ENCODE assay signal across 13 cellular contexts in the genomic region with DNA sequence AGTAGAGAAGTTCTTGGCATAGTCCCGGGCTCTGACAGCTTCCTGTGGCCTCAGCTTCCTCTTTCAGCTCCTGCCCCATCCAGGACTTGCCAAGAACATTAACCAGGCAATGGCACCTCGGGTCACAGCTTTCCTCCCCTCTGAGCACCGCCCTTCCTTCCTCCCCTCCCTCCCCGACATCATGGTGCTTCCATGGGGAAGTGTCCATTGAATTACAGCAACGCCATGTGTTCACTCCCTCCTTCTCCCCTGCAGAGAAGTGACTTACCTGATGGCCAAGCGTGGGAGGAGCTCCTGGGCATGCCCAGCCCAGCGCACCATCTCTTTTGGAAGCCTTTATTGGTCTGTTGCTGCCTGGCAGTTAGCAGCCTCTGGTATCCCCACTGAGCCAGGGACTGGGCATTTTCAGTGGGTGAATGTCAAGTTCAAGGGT. TPM values are rescaled to one million over a fixed set of nuclear protein-coding genes. Genes with fewer than 3 reads are reported as not detected.
DNase-seq lines count a peak whose midpoint lies in the region; ATAC-seq and TF ChIP-seq lines count a peak whose summit lies in the region.
"Had no signal": no experiment of that assay in that cellular context is flagged by ENCODE, and none has a peak within 500 bp of the region (broad histone marks: within the 10 kb centered on the region; RNA-seq: fewer than 3 reads in every experiment).

No MANE protein-coding gene starts in this region.

- H3K4me3 Mint-ChIP-seq in GM23338: no peak overlapping the region
- no peak overlapping the region for H3K4me3 Mint-ChIP-seq in natural killer cell
- H3K4me3 Mint-ChIP-seq: CD8-positive, alpha-beta T cell; HFFc6; naive thymus-derived CD8-positive, alpha-beta T cell had no signal

- H3K27me3 Mint-ChIP-seq in GM23338 (ENCODE audit: insufficient read depth, low read depth, poor library complexity) (peaks cover 1% of the 10 kb centered on the region), natural killer cell (ENCODE audit: low read depth in 2 of 2) (peaks cover 16 to 19% of the 10 kb centered on the region in 2 donors)

- no peak for ATAC-seq in GM23338
- peak; percentile 94 for ATAC-seq in left ventricle myocardium superior
- peak in 3 of 4 donors; percentile 25 to 72 (median 62) for ATAC-seq in psoas muscle
- no peak for ATAC-seq in GM21447 (IDR thresholded peaks at IDR 0.05; ENCODE audit: unreplicated experiment)
- no peak for ATAC-seq in GM18873 (IDR thresholded peaks at IDR 0.05; ENCODE audit: low FRiP score, unreplicated experiment)
- no peak for ATAC-seq in natural killer cell
- ATAC-seq: CD8-positive, alpha-beta T cell; naive thymus-derived CD8-positive, alpha-beta T cell had no signal

- H3K27me3 ChIP-seq in GM23338 (ENCODE audit: insufficient read depth): no peaks in the 10 kb centered on the region
- no peaks in the 10 kb centered on the region for H3K27me3 ChIP-seq in psoas muscle (ENCODE audit: insufficient read depth in 3 of 3, low read length in 2 of 3)

- H3K9me3 Mint-ChIP-seq in GM23338 (no peaks in the 10 kb centered on the region), natural killer cell (no peaks in the 10 kb centered on the region)
- H3K9me3 Mint-ChIP-seq: CD8-positive, alpha-beta T cell; HFFc6; naive thymus-derived CD8-positive, alpha-beta T cell had no signal

- H3K36me3 Mint-ChIP-seq in GM23338 (ENCODE audit: low read depth): no peaks in the 10 kb centered on the region
- no peaks in the 10 kb centered on the region for H3K36me3 Mint-ChIP-seq in natural killer cell
- H3K36me3 Mint-ChIP-seq: CD8-positive, alpha-beta T cell; naive thymus-derived CD8-positive, alpha-beta T cell had no signal

- H3K4me3 ChIP-seq in GM23338 (no peak overlapping the region), psoas muscle (no peak overlapping the region)

- H3K36me3 ChIP-seq in GM23338 (ENCODE audit: insufficient read depth) (no peaks in the 10 kb centered on the region), psoas muscle (ENCODE audit: insufficient read depth in 1 of 2, low read depth in 1 of 2) (no peaks in the 10 kb centered on the region)

- H3K4me2 ChIP-seq in GM23338: no peak overlapping the region

- WGBS in psoas muscle, 3 donors: 24 to 32% (median 31%) methylated on average over 7 of the region's 7 CpGs

- H3K27ac Mint-ChIP-seq in GM23338 (no peak overlapping the region), natural killer cell (no peak overlapping the region)
- H3K27ac Mint-ChIP-seq: CD8-positive, alpha-beta T cell; HFFc6 had no signal

- H3K4me1 Mint-ChIP-seq in GM23338: peaks cover 30% of the 10 kb centered on the region
- no peaks in the 10 kb centered on the region for H3K4me1 Mint-ChIP-seq in natural killer cell
- H3K4me1 Mint-ChIP-seq: naive thymus-derived CD8-positive, alpha-beta T cell had no signal

- no peak for DNase-seq in GM23338 (ENCODE audit: low spot score)
- peak; percentile 70 for DNase-seq in SKM-1 (lab: John Stamatoyannopoulos, UW; ENCODE audit: unreplicated experiment)
- DNase-seq in left ventricle myocardium superior: peak; percentile 70
- DNase-seq in psoas muscle: peak; percentile 43 to 70
- no peak for DNase-seq in natural killer cell
- DNase-seq in COR-L47 (lab: John Stamatoyannopoulos, UW): no peak
- DNase-seq: activated T-cell treated with anti-CD3 and anti-CD28 coated beads, Interleukin-2, amount 50 U/mL, for 1 hour; CD8-positive, alpha-beta T cell; HFFc6; naive thymus-derived CD8-positive, alpha-beta T cell; SHP77 treated with DMSO at 0.1 percent for 48 hours had no signal

- H3K79me2 ChIP-seq in GM23338 (replicated peaks; ENCODE audit: insufficient read depth): no peaks in the 10 kb centered on the region

- peaks cover 22% of the 10 kb centered on the region; the same call in 1 of the 2 replicates for H3K4me1 ChIP-seq in GM23338 (ENCODE audit: insufficient read depth)
- H3K4me1 ChIP-seq in psoas muscle: no peaks in the 10 kb centered on the region

- no peak for TF ChIP-seq CTCF in GM23338 (conservative IDR thresholded peaks at IDR 0.05; ENCODE audit: low read depth in 2 of 2)
- TF ChIP-seq CTCF in psoas muscle (IDR thresholded peaks at IDR 0.05): no peak
- no peak for TF ChIP-seq CTCF in natural killer cell (IDR thresholded peaks at IDR 0.05)

- H3K27ac ChIP-seq in GM23338 (ENCODE audit: low read depth): no peak overlapping the region
- H3K27ac ChIP-seq in psoas muscle: no peak overlapping the region

- H3K9me2 ChIP-seq in GM23338 (ENCODE audit: insufficient read depth): peaks cover 6% of the 10 kb centered on the region; the same call in 1 of the 2 replicates

- H3F3A ChIP-seq in GM23338 (replicated peaks; ENCODE audit: low read depth): no peaks in the 10 kb centered on the region

- H4K20me1 ChIP-seq in GM23338 (replicated peaks; ENCODE audit: insufficient read depth): no peaks in the 10 kb centered on the region

- intact Hi-C loops in left ventricle myocardium superior (cut with micrococcal nuclease) (no loop called here), psoas muscle (cut with DNase I) (no loop called here), natural killer cell (cut with micrococcal nuclease) (no loop called here)

- no peaks in the 10 kb centered on the region for H3K9me3 ChIP-seq in psoas muscle

- peak overlapping the region; percentile 85 for H2AFZ ChIP-seq in GM23338

TF ChIP-seq in GM23338, 12 proteins besides CTCF, POLR2A, EP300 and RAD21 (continues in another document):
- no peak for TF ChIP-seq POLR2AphosphoS5 (IDR thresholded peaks at IDR 0.05; ENCODE audit: low read depth)
- no peak for TF ChIP-seq ZNF331 (CRISPR knock-in tag; IDR thresholded peaks at IDR 0.05; ENCODE audit: low read depth)
- TF ChIP-seq EZH2phosphoT487 (IDR thresholded peaks at IDR 0.05; ENCODE audit: unreplicated experiment): no peak
- no peak for TF ChIP-seq STAT1 (IDR thresholded peaks at IDR 0.05; ENCODE audit: unreplicated experiment)
- no peak for TF ChIP-seq CREB1 (CRISPR knock-in tag; IDR thresholded peaks at IDR 0.05; ENCODE audit: low read depth)
- no peak for TF ChIP-seq JUNB (IDR thresholded peaks at IDR 0.05; ENCODE audit: unreplicated experiment)
- TF ChIP-seq ZNF114 (CRISPR knock-in tag; IDR thresholded peaks at IDR 0.05): no peak
- no peak for TF ChIP-seq NANOG (IDR thresholded peaks at IDR 0.05; ENCODE audit: borderline replicate concordance)

RNA-seq across cellular contexts. Expression of a gene that starts 25.8 kb away (rescaled TPM):
- total RNA-seq in GM23338 (2014; rRNA removed; shearing (Covaris generic)): 1.3 and 2.5 TPM in 2 replicates
- polyA plus RNA-seq in GM23338 (2016; fragmentation: Nextera tagmentation; extraction: Ambion mirVana) (0.52 and 0.55 TPM in 2 replicates), psoas muscle (1 to 10 TPM in 2 of 3 donors, under 1 TPM in 1; 0.57 to 2.1 (median 1.7) TPM)
- total RNA-seq in left ventricle myocardium superior (5.5 TPM), psoas muscle (1 to 10 TPM; 1.9 to 5.1 (median 3.3) TPM), natural killer cell (under 1 TPM; 0.18 to 0.48 (median 0.38) TPM)
- polyA plus RNA-seq: naive thymus-derived CD8-positive, alpha-beta T cell had no signal

Comparison
In these comparisons a context has a peak if more than half of its experiments do, and no peak if none do; other contexts are left out.
1. ATAC-seq: peak in left ventricle myocardium superior (single experiment) and psoas muscle (3 of 4); none in GM23338 (single experiment), GM21447 (single experiment), GM18873 (single experiment) and natural killer cell (0 of 3).
2. DNase-seq: peak in SKM-1 (single experiment), left ventricle myocardium superior (single experiment) and psoas muscle (2 of 2); none in GM23338 (single experiment), natural killer cell (single experiment) and COR-L47 (single experiment).